ENCODE assay signal across 1 cellular context in the genomic region with DNA sequence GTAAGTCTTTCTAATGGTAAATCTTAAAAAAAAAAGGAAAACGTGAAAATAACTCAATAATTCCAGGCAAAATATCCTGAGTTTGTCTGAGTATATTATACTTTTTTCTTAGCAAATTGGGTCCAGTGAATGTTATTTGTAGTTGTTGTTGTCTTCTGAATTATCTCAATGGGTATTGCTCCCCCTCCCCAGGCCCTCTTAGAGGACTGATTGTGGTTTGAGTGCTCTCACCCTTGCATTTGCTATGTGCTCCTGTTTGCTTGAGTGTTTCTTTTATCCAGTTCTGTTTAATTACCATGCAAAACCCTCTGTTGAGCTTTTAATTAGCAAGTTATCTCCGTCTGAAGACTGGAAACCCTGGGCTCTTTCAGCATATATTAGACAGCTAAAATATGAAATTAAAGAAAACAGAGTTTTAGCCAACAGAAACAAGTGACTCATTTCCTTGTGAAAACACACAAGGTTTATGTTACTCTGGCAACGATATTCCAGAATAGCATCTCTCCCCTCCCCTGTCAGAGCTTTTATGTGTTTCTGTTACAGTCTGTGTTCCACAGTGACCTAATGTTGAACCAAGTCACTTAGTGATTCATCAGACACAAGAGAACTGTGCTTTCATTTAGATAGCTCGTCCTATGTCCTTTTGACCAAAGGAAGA.
A peak's percentile ranks its signal among the peaks of the same experiment; 100 is the strongest.
TF ChIP-seq lines count a peak whose summit lies in the region.

No MANE protein-coding gene starts in this region.

TF ChIP-seq in SK-N-SH, 30 proteins besides CTCF, POLR2A, EP300 and RAD21 (continued from another document):
- TF ChIP-seq, protein P1, sequence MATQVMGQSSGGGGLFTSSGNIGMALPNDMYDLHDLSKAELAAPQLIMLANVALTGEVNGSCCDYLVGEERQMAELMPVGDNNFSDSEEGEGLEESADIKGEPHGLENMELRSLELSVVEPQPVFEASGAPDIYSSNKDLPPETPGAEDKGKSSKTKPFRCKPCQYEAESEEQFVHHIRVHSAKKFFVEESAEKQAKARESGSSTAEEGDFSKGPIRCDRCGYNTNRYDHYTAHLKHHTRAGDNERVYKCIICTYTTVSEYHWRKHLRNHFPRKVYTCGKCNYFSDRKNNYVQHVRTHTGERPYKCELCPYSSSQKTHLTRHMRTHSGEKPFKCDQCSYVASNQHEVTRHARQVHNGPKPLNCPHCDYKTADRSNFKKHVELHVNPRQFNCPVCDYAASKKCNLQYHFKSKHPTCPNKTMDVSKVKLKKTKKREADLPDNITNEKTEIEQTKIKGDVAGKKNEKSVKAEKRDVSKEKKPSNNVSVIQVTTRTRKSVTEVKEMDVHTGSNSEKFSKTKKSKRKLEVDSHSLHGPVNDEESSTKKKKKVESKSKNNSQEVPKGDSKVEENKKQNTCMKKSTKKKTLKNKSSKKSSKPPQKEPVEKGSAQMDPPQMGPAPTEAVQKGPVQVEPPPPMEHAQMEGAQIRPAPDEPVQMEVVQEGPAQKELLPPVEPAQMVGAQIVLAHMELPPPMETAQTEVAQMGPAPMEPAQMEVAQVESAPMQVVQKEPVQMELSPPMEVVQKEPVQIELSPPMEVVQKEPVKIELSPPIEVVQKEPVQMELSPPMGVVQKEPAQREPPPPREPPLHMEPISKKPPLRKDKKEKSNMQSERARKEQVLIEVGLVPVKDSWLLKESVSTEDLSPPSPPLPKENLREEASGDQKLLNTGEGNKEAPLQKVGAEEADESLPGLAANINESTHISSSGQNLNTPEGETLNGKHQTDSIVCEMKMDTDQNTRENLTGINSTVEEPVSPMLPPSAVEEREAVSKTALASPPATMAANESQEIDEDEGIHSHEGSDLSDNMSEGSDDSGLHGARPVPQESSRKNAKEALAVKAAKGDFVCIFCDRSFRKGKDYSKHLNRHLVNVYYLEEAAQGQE (IDR thresholded peaks at IDR 0.05; ENCODE audit: low read depth, low read length), result peak; percentile 21; the same call in 1 of the 2 replicates
- 0 out of 2 replicates have a peak, but pooled peaks have one; percentile 32 for TF ChIP-seq MXI1 (IDR thresholded peaks at IDR 0.05; ENCODE audit: low read depth, low read length)
- TF ChIP-seq RCOR1 (IDR thresholded peaks at IDR 0.05; ENCODE audit: low read length), result no peak; the same call in 1 of the 2 replicates
- no peak for TF ChIP-seq FOXJ3 (CRISPR knock-in tag; IDR thresholded peaks at IDR 0.05)
- no peak for TF ChIP-seq GATA2 (CRISPR knock-in tag; IDR thresholded peaks at IDR 0.05)
- no peak for TF ChIP-seq YY1 (IDR thresholded peaks at IDR 0.05; ENCODE audit: low read depth)
- no peak for TF ChIP-seq SIN3A (IDR thresholded peaks at IDR 0.05; ENCODE audit: borderline replicate concordance, low read depth, low read length)
- no peak for TF ChIP-seq NRF1 (IDR thresholded peaks at IDR 0.05; ENCODE audit: low read depth, low read length)
- peak; percentile 96 for TF ChIP-seq TCF12 (IDR thresholded peaks at IDR 0.05)
- TF ChIP-seq GABPA (IDR thresholded peaks at IDR 0.05; ENCODE audit: low read depth), result peak; percentile 7; the same call in 1 of the 2 replicates
- TF ChIP-seq FOSL2 (IDR thresholded peaks at IDR 0.05; ENCODE audit: borderline replicate concordance, low read depth), result peak; percentile 91
- TF ChIP-seq, protein P2, sequence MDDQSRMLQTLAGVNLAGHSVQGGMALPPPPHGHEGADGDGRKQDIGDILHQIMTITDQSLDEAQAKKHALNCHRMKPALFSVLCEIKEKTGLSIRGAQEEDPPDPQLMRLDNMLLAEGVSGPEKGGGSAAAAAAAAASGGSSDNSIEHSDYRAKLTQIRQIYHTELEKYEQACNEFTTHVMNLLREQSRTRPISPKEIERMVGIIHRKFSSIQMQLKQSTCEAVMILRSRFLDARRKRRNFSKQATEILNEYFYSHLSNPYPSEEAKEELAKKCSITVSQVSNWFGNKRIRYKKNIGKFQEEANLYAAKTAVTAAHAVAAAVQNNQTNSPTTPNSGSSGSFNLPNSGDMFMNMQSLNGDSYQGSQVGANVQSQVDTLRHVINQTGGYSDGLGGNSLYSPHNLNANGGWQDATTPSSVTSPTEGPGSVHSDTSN (IDR thresholded peaks at IDR 0.05), result peak; percentile 85
- TF ChIP-seq, protein P3, sequence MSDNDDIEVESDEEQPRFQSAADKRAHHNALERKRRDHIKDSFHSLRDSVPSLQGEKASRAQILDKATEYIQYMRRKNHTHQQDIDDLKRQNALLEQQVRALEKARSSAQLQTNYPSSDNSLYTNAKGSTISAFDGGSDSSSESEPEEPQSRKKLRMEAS (IDR thresholded peaks at IDR 0.05; ENCODE audit: low read depth), result peak; percentile 32; the same call in 1 of the 2 replicates
- peak; percentile 98 for TF ChIP-seq JUND (IDR thresholded peaks at IDR 0.05)
- TF ChIP-seq, protein P4, sequence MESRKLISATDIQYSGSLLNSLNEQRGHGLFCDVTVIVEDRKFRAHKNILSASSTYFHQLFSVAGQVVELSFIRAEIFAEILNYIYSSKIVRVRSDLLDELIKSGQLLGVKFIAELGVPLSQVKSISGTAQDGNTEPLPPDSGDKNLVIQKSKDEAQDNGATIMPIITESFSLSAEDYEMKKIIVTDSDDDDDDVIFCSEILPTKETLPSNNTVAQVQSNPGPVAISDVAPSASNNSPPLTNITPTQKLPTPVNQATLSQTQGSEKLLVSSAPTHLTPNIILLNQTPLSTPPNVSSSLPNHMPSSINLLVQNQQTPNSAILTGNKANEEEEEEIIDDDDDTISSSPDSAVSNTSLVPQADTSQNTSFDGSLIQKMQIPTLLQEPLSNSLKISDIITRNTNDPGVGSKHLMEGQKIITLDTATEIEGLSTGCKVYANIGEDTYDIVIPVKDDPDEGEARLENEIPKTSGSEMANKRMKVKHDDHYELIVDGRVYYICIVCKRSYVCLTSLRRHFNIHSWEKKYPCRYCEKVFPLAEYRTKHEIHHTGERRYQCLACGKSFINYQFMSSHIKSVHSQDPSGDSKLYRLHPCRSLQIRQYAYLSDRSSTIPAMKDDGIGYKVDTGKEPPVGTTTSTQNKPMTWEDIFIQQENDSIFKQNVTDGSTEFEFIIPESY (IDR thresholded peaks at IDR 0.05; ENCODE audit: borderline replicate concordance, low read depth), result no peak
- TF ChIP-seq FOXM1 (IDR thresholded peaks at IDR 0.05; ENCODE audit: low read depth), result peak; percentile 84
